ENCODE assay signal across 1 cellular context in genomic region chr3:193711165-193711485, GRCh38.
TF ChIP-seq lines count a peak whose summit lies in the region.

No MANE protein-coding gene starts in this region.

TF ChIP-seq in GM23338, 12 proteins besides CTCF, POLR2A, EP300 and RAD21 (continued from another document):
- TF ChIP-seq ZNF462 (CRISPR knock-in tag; IDR thresholded peaks at IDR 0.05) = no peak
- no peak for TF ChIP-seq REST (IDR thresholded peaks at IDR 0.05; ENCODE audit: unreplicated experiment)
- no peak for TF ChIP-seq STAT1 (IDR thresholded peaks at IDR 0.05; ENCODE audit: unreplicated experiment)
- no peak for TF ChIP-seq EZH2phosphoT487 (IDR thresholded peaks at IDR 0.05; ENCODE audit: unreplicated experiment)
- TF ChIP-seq POLR2AphosphoS5 (IDR thresholded peaks at IDR 0.05; ENCODE audit: low read depth) = no peak
- TF ChIP-seq NANOG (IDR thresholded peaks at IDR 0.05; ENCODE audit: borderline replicate concordance) = no peak
- TF ChIP-seq ZNF331 (CRISPR knock-in tag; IDR thresholded peaks at IDR 0.05; ENCODE audit: low read depth) = no peak
- no peak for TF ChIP-seq CREB1 (CRISPR knock-in tag; IDR thresholded peaks at IDR 0.05; ENCODE audit: low read depth)
- TF ChIP-seq JUNB (IDR thresholded peaks at IDR 0.05; ENCODE audit: unreplicated experiment) = no peak
